In genomic region chr19:51586103-51586728, GRCh38 we compare ENCODE assay signal across 17 cellular contexts. TPM values are rescaled to one million over a fixed set of nuclear protein-coding genes. Genes with fewer than 3 reads are reported as not detected.
DNase-seq lines count a peak whose midpoint lies in the region; ATAC-seq, FAIRE-seq and TF ChIP-seq lines count a peak whose summit lies in the region.
"Had no signal": no experiment of that assay in that cellular context is flagged by ENCODE, and none has a peak within 500 bp of the region (broad histone marks: within the 10 kb centered on the region; RNA-seq: fewer than 3 reads in every experiment).

No MANE protein-coding gene starts in this region.

- no peak for TF ChIP-seq POLR2A in GM12892 (IDR thresholded peaks at IDR 0.05; ENCODE audit: low read depth, low read length)

- no peak for ATAC-seq in HG03159 (IDR thresholded peaks at IDR 0.05; ENCODE audit: unreplicated experiment)
- ATAC-seq: HCT116 had no signal

- DNase-seq in CD1c-positive myeloid dendritic cell (ENCODE audit: extremely low spot score): peak; percentile 26
- no peak for DNase-seq in GM12892 (ENCODE audit: insufficient read length)
- peak; percentile 8 for DNase-seq in NCI-H69 (lab: John Stamatoyannopoulos, UW)
- DNase-seq in caudate nucleus (lab: John Stamatoyannopoulos, UW): no peak
- DNase-seq in DMS79 treated with DMSO at 0.1 percent for 48 hours (lab: John Stamatoyannopoulos, UW): no peak
- no peak for DNase-seq in COLO668 (lab: John Stamatoyannopoulos, UW; ENCODE audit: unreplicated experiment)
- no peak for DNase-seq in NCI-H526 (lab: John Stamatoyannopoulos, UW)
- DNase-seq: KG1, NCI-H146, NCI-H2081 treated with DMSO at 0.1 percent for 48 hours, NCI-H226, SHP77, SW 1271 had no signal

- peak; percentile 30 for FAIRE-seq in GM12892 (lab: Jason Lieb, UNC)
- FAIRE-seq: RCC 7860 had no signal

- peak overlapping the region; percentile 48 for H3K27ac ChIP-seq in caudate nucleus (ENCODE audit: low read depth, low read length)
- H3K27ac ChIP-seq: BLaER1 had no signal

RNA-seq across cellular contexts. Expression of gene ZNF175, which starts 15.1 kb away (rescaled TPM):
- polyA plus RNA-seq in GM12892 (2012; ENCODE audit: missing spikeins): 5.9 TPM

RNA-seq across cellular contexts. Expression of gene SIGLEC5, which starts 44.0 kb away (rescaled TPM):
- polyA plus RNA-seq in GM12892 (2012; ENCODE audit: missing spikeins): not detected

RNA-seq across cellular contexts. Expression of gene SIGLEC6, which starts 54.7 kb away (rescaled TPM):
- polyA plus RNA-seq in GM12892 (2012; ENCODE audit: missing spikeins): 1.00 TPM

Comparison
In these comparisons a context has a peak if more than half of its experiments do, and no peak if none do; other contexts are left out.
1. DNase-seq: peak in CD1c-positive myeloid dendritic cell (single experiment) and NCI-H69 (single experiment); none in GM12892 (single experiment), caudate nucleus (0 of 61), DMS79 treated with DMSO at 0.1 percent for 48 hours (single experiment), COLO668 (single experiment) and NCI-H526 (0 of 2).